In the genomic region with DNA sequence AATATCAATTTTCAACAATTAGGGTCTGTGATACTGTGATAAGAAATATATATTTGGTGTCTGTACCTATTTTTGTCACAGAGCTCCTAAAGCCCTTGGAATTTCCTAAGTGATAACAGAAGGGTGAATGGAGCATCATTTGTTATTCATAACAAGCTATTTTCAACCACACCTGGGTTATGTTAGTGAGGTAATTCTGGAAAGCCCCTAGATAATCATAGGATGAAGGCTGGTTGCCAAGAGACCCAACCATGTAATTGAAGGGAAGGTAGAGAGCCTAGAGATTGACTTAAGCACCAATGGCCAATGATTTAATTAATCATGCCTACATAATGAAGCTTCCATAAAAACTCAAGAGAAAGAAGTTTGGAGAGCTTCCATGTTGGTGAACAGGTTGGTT, we compare ENCODE assay signal across 26 cellular contexts.
"Had no signal": no experiment of that assay in that cellular context is flagged by ENCODE, and none has a peak within 500 bp of the region (broad histone marks: within the 10 kb centered on the region; RNA-seq: fewer than 3 reads in every experiment).

No MANE protein-coding gene starts in this region.

- H3K36me3 ChIP-seq: gastrocnemius medialis, heart left ventricle, ovary, sigmoid colon, stomach, thyroid gland, vagina had no signal

- H3K4me3 ChIP-seq: coronary artery, gastrocnemius medialis, heart left ventricle, hepatocyte, left lung, ovary, psoas muscle, sigmoid colon, stomach, thyroid gland, vagina had no signal

- H3K4me1 Mint-ChIP-seq: natural killer cell; stimulated activated effector memory CD8-positive, alpha-beta T cell treated with anti-CD3 and anti-CD28 coated beads, Interleukin-12 subunit alpha, Interleukin-12 subunit beta, amount 100 ng/mL, for 72 hours had no signal

- ATAC-seq: gastrocnemius medialis; heart left ventricle; left cardiac atrium; left lung; natural killer cell; psoas muscle; right cardiac atrium; stimulated activated effector memory CD8-positive, alpha-beta T cell treated with anti-CD3 and anti-CD28 coated beads, Interleukin-12 subunit alpha, Interleukin-12 subunit beta, amount 100 ng/mL, for 72 hours had no signal

- H3K4me3 Mint-ChIP-seq: natural killer cell; stimulated activated effector memory CD8-positive, alpha-beta T cell treated with anti-CD3 and anti-CD28 coated beads, Interleukin-12 subunit alpha, Interleukin-12 subunit beta, amount 100 ng/mL, for 72 hours had no signal

- FAIRE-seq: endothelial cell of umbilical vein, kidney had no signal

- H3K36me3 Mint-ChIP-seq: stimulated activated effector memory CD8-positive, alpha-beta T cell treated with anti-CD3 and anti-CD28 coated beads, Interleukin-12 subunit alpha, Interleukin-12 subunit beta, amount 100 ng/mL, for 72 hours had no signal

- DNase-seq: dermis blood vessel endothelial cell; effector memory CD4-positive, alpha-beta T cell; erythroblast; gastrocnemius medialis; heart left ventricle; kidney; left cardiac atrium; left lung; natural killer cell; occipital lobe; ovary; posterior cingulate gyrus; psoas muscle; right cardiac atrium; sigmoid colon; stimulated activated CD4-positive, alpha-beta T cell treated with anti-CD3 and anti-CD28 coated beads, Interleukin-2, amount 100 ng/mL, for 24 hours; stimulated activated CD4-positive, alpha-beta T cell treated with anti-CD3 and anti-CD28 coated beads, Interleukin-4, amount 100 ng/mL, for 24 hours; stimulated activated naive CD4-positive, alpha-beta T cell treated with Interleukin-2 at 50 U/mL for 16 hours; stomach; thyroid gland; trophoblast cell had no signal

- H3K27ac Mint-ChIP-seq: natural killer cell; stimulated activated effector memory CD8-positive, alpha-beta T cell treated with anti-CD3 and anti-CD28 coated beads, Interleukin-12 subunit alpha, Interleukin-12 subunit beta, amount 100 ng/mL, for 72 hours had no signal

- H3K27me3 ChIP-seq: gastrocnemius medialis, heart left ventricle, hepatocyte, left lung, ovary, sigmoid colon, stomach, thyroid gland, vagina had no signal
